In genomic region chr3:152365126-152365525, GRCh38 we compare ENCODE assay signal across 26 cellular contexts.
DNase-seq lines count a peak whose midpoint lies in the region; ATAC-seq, FAIRE-seq and TF ChIP-seq lines count a peak whose summit lies in the region.
"Had no signal": no experiment of that assay in that cellular context is flagged by ENCODE, and none has a peak within 500 bp of the region (broad histone marks: within the 10 kb centered on the region; RNA-seq: fewer than 3 reads in every experiment).

No MANE protein-coding gene starts in this region.

- no peak overlapping the region for H2BK12ac ChIP-seq in mesenchymal stem cell (ENCODE audit: low read length in 2 of 2)

- H3K4me2 ChIP-seq in A549 (peak overlapping the region; percentile 14; the same call in 1 of the 3 replicates), mesenchymal stem cell (ENCODE audit: low read length, poor library complexity, severe bottlenecking) (no peak overlapping the region)

- peaks cover 3% of the 10 kb centered on the region; the same call in 1 of the 3 replicates for H3K9me3 ChIP-seq in A549
- H3K9me3 ChIP-seq in neutrophil, result no peaks in the 10 kb centered on the region
- H3K9me3 ChIP-seq in mesenchymal stem cell (ENCODE audit: control insufficient read depth, low read length), result no peaks in the 10 kb centered on the region
- H3K9me3 ChIP-seq: right lobe of liver had no signal

- H2BK120ac ChIP-seq in mesenchymal stem cell (ENCODE audit: low read depth, low read length), result no peak overlapping the region

- peaks cover 35% of the 10 kb centered on the region for H3K4me1 ChIP-seq in A549
- peaks cover 6 to 30% of the 10 kb centered on the region in 2 experiments for H3K4me1 ChIP-seq in neutrophil (ENCODE audit: control insufficient read depth in 1 of 2, insufficient read depth in 1 of 2, low read depth in 1 of 2, low read length in 1 of 2)
- no peaks in the 10 kb centered on the region for H3K4me1 ChIP-seq in mesenchymal stem cell (ENCODE audit: control insufficient read depth, insufficient read depth, low read depth, low read length)

- H3K23ac ChIP-seq in mesenchymal stem cell (ENCODE audit: low read length in 2 of 2), result no peak overlapping the region

- H3K4me1 Mint-ChIP-seq in Calu3 (ENCODE audit: low read depth, unreplicated experiment), result peaks cover 50% of the 10 kb centered on the region

- H3K27me3 ChIP-seq in neutrophil, result no peaks in the 10 kb centered on the region
- H3K27me3 ChIP-seq in mesenchymal stem cell (ENCODE audit: control insufficient read depth in 1 of 2, insufficient read depth in 1 of 2, low read length in 2 of 2), result no peaks in the 10 kb centered on the region
- H3K27me3 ChIP-seq: MG63, right lobe of liver had no signal

- no peak overlapping the region for H3K14ac ChIP-seq in mesenchymal stem cell (ENCODE audit: low read length in 2 of 2)

- H3K36me3 ChIP-seq in neutrophil, result no peaks in the 10 kb centered on the region
- peaks cover 0 to 7% of the 10 kb centered on the region in 2 experiments for H3K36me3 ChIP-seq in mesenchymal stem cell (ENCODE audit: control insufficient read depth in 1 of 2, insufficient read depth in 2 of 2, low read depth in 1 of 2, low read length in 2 of 2)
- H3K36me3 ChIP-seq: HAP-1, right lobe of liver had no signal

- peak overlapping the region; percentile 38 for H3K27ac Mint-ChIP-seq in Calu3 (ENCODE audit: unreplicated experiment)
- H3K27ac Mint-ChIP-seq: T-helper 1 cell treated with Interleukin-12 subunit alpha and Interleukin-12 subunit beta and Interleukin-4 antibody, amounts not matched to agents 30 μg/mL and 1 μg/mL, for 36 hours had no signal

- H3K79me1 ChIP-seq in mesenchymal stem cell (replicated peaks; ENCODE audit: low read length, poor library complexity, severe bottlenecking), result peaks cover 1% of the 10 kb centered on the region

- no peaks in the 10 kb centered on the region for H3K27me3 Mint-ChIP-seq in Calu3 (ENCODE audit: unreplicated experiment)

- POLR2A ChIA-PET in A549 (lab: Yijun Ruan, JAX), result interaction anchor here (0.7 to 0.9 kb wide), 2 partner anchors 28 to 32 kb away, joined by 3 to 5 read pairs; no protein-coding TSS in a partner anchor

- H2BK5ac ChIP-seq in mesenchymal stem cell (ENCODE audit: low read depth, low read length, poor library complexity, severe bottlenecking), result no peak overlapping the region

- no peak for TF ChIP-seq RAD21 in A549 (conservative IDR thresholded peaks at IDR 0.05 in 1 of 2, IDR thresholded peaks at IDR 0.05 in 1 of 2)

- DNase-seq in A549 (ENCODE audit: low read depth in 1 of 2, low spot score in 1 of 2) (no peak), Calu3 (no peak), coronary artery (ENCODE audit: low spot score) (no peak), mesenchymal stem cell (no peak), amygdala (lab: John Stamatoyannopoulos, UW) (no peak), NCI-H2081 treated with DMSO at 0.1 percent for 48 hours (lab: John Stamatoyannopoulos, UW) (no peak)
- DNase-seq: activated CD4-positive, alpha-beta T cell treated with anti-CD3 and anti-CD28 coated beads for 4 hours; anterior cingulate cortex; caudate nucleus; erythroblast; foreskin melanocyte; GF-D8; hypothalamus; islet precursor cell; MG63; NCI-H1436 treated with DMSO at 0.1 percent for 48 hours; NCI-H2171; NCI-H526; right lobe of liver; RPMI8226; stimulated activated CD4-positive, alpha-beta T cell treated with anti-CD3 and anti-CD28 coated beads, Interleukin-15, amount 100 ng/mL, for 24 hours had no signal

- TF ChIP-seq POLR2A in A549 (IDR thresholded peaks at IDR 0.05; ENCODE audit: low read length), result no peak

- ATAC-seq in A549 (no peak), HG03280 (IDR thresholded peaks at IDR 0.05; ENCODE audit: unreplicated experiment) (no peak)

- H2AFZ ChIP-seq in mesenchymal stem cell (ENCODE audit: low read depth, low read length), result no peak overlapping the region

- no peak for TF ChIP-seq EP300 in A549 (IDR thresholded peaks at IDR 0.05)

- H2AK5ac ChIP-seq in mesenchymal stem cell (ENCODE audit: low read length, severe bottlenecking), result no peak overlapping the region

- no peak overlapping the region for H4K8ac ChIP-seq in mesenchymal stem cell (ENCODE audit: low read length)

- CTCF ChIA-PET in A549 (lab: Yijun Ruan, JAX) (no interaction called here), Calu3 (lab: Charles Lee) (interaction anchor here (1.7 kb wide), 1 partner anchor 8 kb away, joined by 3 read pairs; no protein-coding TSS in a partner anchor)

- TF ChIP-seq CTCF in A549 (IDR thresholded peaks at IDR 0.05), result no peak
- TF ChIP-seq CTCF in Calu3 (IDR thresholded peaks at IDR 0.05; ENCODE audit: unreplicated experiment), result no peak
- TF ChIP-seq CTCF in coronary artery (IDR thresholded peaks at IDR 0.05), result no peak
- TF ChIP-seq CTCF in neutrophil (IDR thresholded peaks at IDR 0.05), result no peak

- H3K27ac ChIP-seq in A549 (no peak overlapping the region), coronary artery (peak overlapping the region; percentile 11 to 28), neutrophil (peak overlapping the region; percentile 45), mesenchymal stem cell (ENCODE audit: low read length, poor library complexity, severe bottlenecking) (no peak overlapping the region)
- H3K27ac ChIP-seq: right lobe of liver had no signal

- no TSS peak for BruUV-seq in Calu3 (replicated peaks; lab: Mats Ljungman, UMichigan)

- 54% methylated on average over 2 of the region's 2 CpGs for WGBS in A549 (ENCODE audit: missing lambda C conversion rate)
- 94% methylated on average over 1 of the region's 2 CpGs for WGBS in mesenchymal stem cell

- H3K9ac ChIP-seq in mesenchymal stem cell (ENCODE audit: low read length), result no peak overlapping the region

- H4K91ac ChIP-seq in mesenchymal stem cell (ENCODE audit: low read length), result no peak overlapping the region

- intact Hi-C loops in Calu3 (cut with micrococcal nuclease; ENCODE audit: unreplicated experiment), result loop anchor here (2.0 kb wide), 1 partner anchor 14 kb away; no protein-coding TSS in a partner anchor

- peaks cover 3% of the 10 kb centered on the region for H3K9me3 Mint-ChIP-seq in Calu3 (ENCODE audit: low read depth, unreplicated experiment)

- H3K4ac ChIP-seq in mesenchymal stem cell (ENCODE audit: low read depth in 1 of 2, low read length in 2 of 2), result no peak overlapping the region

- H3K4me3 Mint-ChIP-seq in Calu3 (ENCODE audit: low read depth, unreplicated experiment), result no peak overlapping the region
- H3K4me3 Mint-ChIP-seq: CD14-positive monocyte; T-helper 1 cell treated with Interleukin-12 subunit alpha and Interleukin-12 subunit beta and Interleukin-4 antibody, amounts not matched to agents 30 μg/mL and 1 μg/mL, for 36 hours had no signal

- FAIRE-seq in A549 (lab: Jason Lieb, UNC), result no peak

- no peak overlapping the region for H2BK15ac ChIP-seq in mesenchymal stem cell (ENCODE audit: low read depth, poor library complexity, severe bottlenecking)

- H3K18ac ChIP-seq in mesenchymal stem cell (ENCODE audit: low read depth in 1 of 2, low read length in 2 of 2), result no peak overlapping the region

- peaks cover 10% of the 10 kb centered on the region for H3K36me3 Mint-ChIP-seq in Calu3 (ENCODE audit: insufficient read depth, unreplicated experiment)

- H3K4me3 ChIP-seq in A549, result no peak overlapping the region
- no peak overlapping the region for H3K4me3 ChIP-seq in coronary artery
- H3K4me3 ChIP-seq in neutrophil (ENCODE audit: low read depth in 1 of 2, low read length in 1 of 2), result no peak overlapping the region
- no peak overlapping the region for H3K4me3 ChIP-seq in mesenchymal stem cell (ENCODE audit: insufficient read depth in 1 of 2, low read depth in 1 of 2, low read length in 2 of 2)
- H3K4me3 ChIP-seq: HAP-1, MG63, right lobe of liver had no signal

TF ChIP-seq in A549, 52 proteins besides CTCF, POLR2A, EP300 and RAD21:
- TF ChIP-seq RARB (CRISPR knock-in tag; IDR thresholded peaks at IDR 0.05) (no peak), SMC3 (IDR thresholded peaks at IDR 0.05) (no peak), FOSB (CRISPR knock-in tag; IDR thresholded peaks at IDR 0.05) (no peak), JUNB (IDR thresholded peaks at IDR 0.05) (no peak), HDAC2 (IDR thresholded peaks at IDR 0.05) (no peak), FOXS1 (CRISPR knock-in tag; IDR thresholded peaks at IDR 0.05) (no peak)
TF ChIP-seq in A549: peak in this region for 0.

Comparison
In these comparisons a context has a peak if more than half of its experiments do, and no peak if none do; other contexts are left out.
1. H3K27ac ChIP-seq: peak in coronary artery (2 of 2) and neutrophil (single experiment); none in A549 (0 of 2) and mesenchymal stem cell (single experiment).